Comparison of ENCODE assay signal across 15 cellular contexts in genomic region chr6:154593122-154593521, GRCh38.
DNase-seq lines count a peak whose midpoint lies in the region; ATAC-seq lines count a peak whose summit lies in the region.
"Had no signal": no experiment of that assay in that cellular context is flagged by ENCODE, and none has a peak within 500 bp of the region (broad histone marks: within the 10 kb centered on the region; RNA-seq: fewer than 3 reads in every experiment).

No MANE protein-coding gene starts in this region.

- no peaks in the 10 kb centered on the region for H3K4me1 Mint-ChIP-seq in activated CD4-positive, alpha-beta memory T cell treated with anti-CD3 and anti-CD28 coated beads for 36 hours (ENCODE audit: low read depth)
- H3K4me1 Mint-ChIP-seq: activated CD4-positive, alpha-beta memory T cell treated with anti-CD3 and anti-CD28 coated beads, Interleukin-2, amount 10 ng/mL, durations not matched to agents 7 days and 5 days; CD14-positive monocyte had no signal

- H3K4me1 ChIP-seq in HUES48 (ENCODE audit: control insufficient read depth, insufficient read depth, low read length) (peaks cover 21% of the 10 kb centered on the region), rectal smooth muscle tissue (ENCODE audit: control insufficient read depth, insufficient read depth, low read length) (peaks cover 18% of the 10 kb centered on the region)

- H3K36me3 ChIP-seq in HUES48 (ENCODE audit: control insufficient read depth, insufficient read depth, low read length) (no peaks in the 10 kb centered on the region), rectal smooth muscle tissue (ENCODE audit: control insufficient read depth, insufficient read depth, low read length) (no peaks in the 10 kb centered on the region)

- no peaks in the 10 kb centered on the region for H3K9me3 Mint-ChIP-seq in activated CD4-positive, alpha-beta memory T cell treated with anti-CD3 and anti-CD28 coated beads for 36 hours
- H3K9me3 Mint-ChIP-seq: activated CD4-positive, alpha-beta memory T cell treated with anti-CD3 and anti-CD28 coated beads, Interleukin-2, amount 10 ng/mL, durations not matched to agents 7 days and 5 days had no signal

- no peaks in the 10 kb centered on the region for H3K9me3 ChIP-seq in HUES48 (ENCODE audit: control insufficient read depth, insufficient read depth, low read length)

- H3K36me3 Mint-ChIP-seq in activated CD4-positive, alpha-beta memory T cell treated with anti-CD3 and anti-CD28 coated beads for 36 hours = no peaks in the 10 kb centered on the region
- H3K36me3 Mint-ChIP-seq: CD14-positive monocyte had no signal

- H3K27ac Mint-ChIP-seq in activated CD4-positive, alpha-beta memory T cell treated with anti-CD3 and anti-CD28 coated beads for 36 hours = no peak overlapping the region
- H3K27ac Mint-ChIP-seq: activated CD4-positive, alpha-beta memory T cell treated with anti-CD3 and anti-CD28 coated beads, Interleukin-2, amount 10 ng/mL, durations not matched to agents 7 days and 5 days had no signal

- H3K9ac ChIP-seq in HUES48 (ENCODE audit: low read depth, low read length) = peak overlapping the region; percentile 30; the same call in 1 of the 2 replicates
- no peak overlapping the region for H3K9ac ChIP-seq in rectal smooth muscle tissue (ENCODE audit: low read length)

- H3K4me3 ChIP-seq in HUES48 (ENCODE audit: low read depth, low read length) (no peak overlapping the region), rectal smooth muscle tissue (ENCODE audit: low read length) (no peak overlapping the region)

- DNase-seq in NCI-H510A (lab: John Stamatoyannopoulos, UW) (peak; percentile 96), Right ventricle myocardium superior (peak; percentile 56), EL (no peak)
- DNase-seq in activated CD4-positive, alpha-beta memory T cell treated with anti-CD3 and anti-CD28 coated beads for 36 hours = no peak
- DNase-seq in activated CD4-positive, CD25-positive, alpha-beta regulatory T cell (lab: John Stamatoyannopoulos, UW) = no peak
- DNase-seq: activated CD4-positive, alpha-beta memory T cell treated with anti-CD3 and anti-CD28 coated beads, Interleukin-2, amount 10 ng/mL, durations not matched to agents 7 days and 5 days; activated gamma-delta T cell; cerebellar nuclear complex; midbrain; OCI-M1; substantia nigra had no signal

- H3K4me3 Mint-ChIP-seq in activated CD4-positive, alpha-beta memory T cell treated with anti-CD3 and anti-CD28 coated beads for 36 hours = no peak overlapping the region
- H3K4me3 Mint-ChIP-seq: activated CD4-positive, alpha-beta memory T cell treated with anti-CD3 and anti-CD28 coated beads, Interleukin-2, amount 10 ng/mL, durations not matched to agents 7 days and 5 days; CD14-positive monocyte had no signal

- H3K27me3 ChIP-seq in HUES48 (ENCODE audit: control insufficient read depth, insufficient read depth, low read length) (no peaks in the 10 kb centered on the region), rectal smooth muscle tissue (ENCODE audit: control insufficient read depth, insufficient read depth, low read length) (no peaks in the 10 kb centered on the region)

- POLR2A ChIA-PET in activated CD4-positive, alpha-beta memory T cell treated with anti-CD3 and anti-CD28 coated beads for 36 hours (lab: Charles Lee) = no interaction called here

- H3K27ac ChIP-seq in HUES48 (ENCODE audit: low read depth, low read length) (peak overlapping the region; percentile 42), rectal smooth muscle tissue (ENCODE audit: low read depth, low read length) (peak overlapping the region; percentile 94)

- intact Hi-C loops in Right ventricle myocardium superior (cut with DNase I) = no loop called here
- intact Hi-C loops in activated CD4-positive, alpha-beta memory T cell treated with anti-CD3 and anti-CD28 coated beads for 36 hours (cut with micrococcal nuclease) = no loop called here

- H3K27me3 Mint-ChIP-seq in activated CD4-positive, alpha-beta memory T cell treated with anti-CD3 and anti-CD28 coated beads for 36 hours = no peaks in the 10 kb centered on the region
- H3K27me3 Mint-ChIP-seq: activated CD4-positive, alpha-beta memory T cell treated with anti-CD3 and anti-CD28 coated beads, Interleukin-2, amount 10 ng/mL, durations not matched to agents 7 days and 5 days had no signal

- ATAC-seq in Right ventricle myocardium superior (ENCODE audit: poor library complexity) = peak; percentile 86
- no peak for ATAC-seq in activated CD4-positive, CD25-positive, alpha-beta regulatory T cell treated with anti-CD3 and anti-CD28 coated beads, Interleukin-2, amount 50 U/mL, for 24 hours

- CTCF ChIA-PET in activated CD4-positive, alpha-beta memory T cell treated with anti-CD3 and anti-CD28 coated beads for 36 hours (lab: Charles Lee) = no interaction called here

Comparison
In these comparisons a context has a peak if more than half of its experiments do, and no peak if none do; other contexts are left out.
1. DNase-seq: peak in NCI-H510A (single experiment) and Right ventricle myocardium superior (single experiment); none in activated CD4-positive, alpha-beta memory T cell treated with anti-CD3 and anti-CD28 coated beads for 36 hours (single experiment), activated CD4-positive, CD25-positive, alpha-beta regulatory T cell (0 of 4) and EL (single experiment).